Comparison of ENCODE assay signal across 23 cellular contexts in genomic region chr15:68315035-68315434, GRCh38.
"Had no signal": no experiment of that assay in that cellular context is flagged by ENCODE, and none has a peak within 500 bp of the region (broad histone marks: within the 10 kb centered on the region; RNA-seq: fewer than 3 reads in every experiment).

No MANE protein-coding gene starts in this region.

- H3K36me3 ChIP-seq: colonic mucosa, lower lobe of right lung, transverse colon had no signal

- DNase-seq: activated CD4-positive, alpha-beta memory T cell treated with anti-CD3 and anti-CD28 coated beads, Interleukin-2, amount 10 ng/mL, durations not matched to agents 7 days and 5 days; activated CD4-positive, alpha-beta T cell treated with anti-CD3 and anti-CD28 coated beads for 48 hours; activated CD4-positive, CD25-positive, alpha-beta regulatory T cell; activated CD8-positive, alpha-beta memory T cell treated with anti-CD3 and anti-CD28 coated beads, Interleukin-2, amount 10 ng/mL, durations not matched to agents 7 days and 5 days; activated gamma-delta T cell treated with Interleukin-2 at 50 U/mL for 16 hours; anterior cingulate cortex; colonic mucosa; foreskin fibroblast; lower lobe of right lung; stimulated activated CD4-positive, alpha-beta T cell treated with anti-CD3 and anti-CD28 coated beads, Interleukin-12 subunit alpha, Interleukin-12 subunit beta, amount 100 ng/mL, for 4 hours; stimulated activated CD4-positive, alpha-beta T cell treated with anti-CD3 and anti-CD28 coated beads, Interleukin-1b, Interleukin-23, amount 100 ng/mL, for 48 hours; stimulated activated naive CD8-positive, alpha-beta T cell treated with anti-CD3 and anti-CD28 coated beads, Interleukin-15, amount 100 ng/mL, for 72 hours; SW 1271; transverse colon had no signal

- H3K9me3 Mint-ChIP-seq: activated CD4-positive, alpha-beta memory T cell treated with anti-CD3 and anti-CD28 coated beads, Interleukin-2, amount 10 ng/mL, durations not matched to agents 7 days and 5 days; activated naive CD4-positive, alpha-beta T cell treated with anti-CD3 and anti-CD28 coated beads, Interleukin-2, amount 50 U/mL, for 24 hours; activated T-helper 1 cell treated with anti-CD3 and anti-CD28 coated beads, Interleukin-12 subunit alpha, Interleukin-12 subunit beta, Interleukin-2, Interleukin-4 antibody, amounts not matched to agents 30 ng/mL and 10 ng/mL and 1 ng/mL, durations not matched to agents 14 hours and 24 hours and 36 hours; central memory CD8-positive, alpha-beta T cell; naive thymus-derived CD4-positive, alpha-beta T cell; stimulated activated effector memory CD8-positive, alpha-beta T cell treated with anti-CD3 and anti-CD28 coated beads, Interleukin-12 subunit alpha, Interleukin-12 subunit beta, amount 100 ng/mL, for 72 hours; stimulated activated naive CD8-positive, alpha-beta T cell treated with anti-CD3 and anti-CD28 coated beads, Interleukin-15, amount 100 ng/mL, for 72 hours had no signal

- H3K4me3 ChIP-seq: colonic mucosa, lower lobe of right lung, transverse colon had no signal

- FAIRE-seq: endometrium, urothelium cell line had no signal

- H3K4me3 Mint-ChIP-seq: activated CD4-positive, alpha-beta memory T cell treated with anti-CD3 and anti-CD28 coated beads, Interleukin-2, amount 10 ng/mL, durations not matched to agents 7 days and 5 days; activated CD8-positive, alpha-beta memory T cell treated with anti-CD3 and anti-CD28 coated beads, Interleukin-2, amount 10 ng/mL, durations not matched to agents 7 days and 5 days; activated naive CD4-positive, alpha-beta T cell treated with anti-CD3 and anti-CD28 coated beads, Interleukin-2, amount 50 U/mL, for 24 hours; activated T-helper 1 cell treated with anti-CD3 and anti-CD28 coated beads, Interleukin-12 subunit alpha, Interleukin-12 subunit beta, Interleukin-2, Interleukin-4 antibody, amounts not matched to agents 30 ng/mL and 10 ng/mL and 1 ng/mL, durations not matched to agents 14 hours and 24 hours and 36 hours; central memory CD8-positive, alpha-beta T cell; naive thymus-derived CD4-positive, alpha-beta T cell; stimulated activated effector memory CD8-positive, alpha-beta T cell treated with anti-CD3 and anti-CD28 coated beads, Interleukin-12 subunit alpha, Interleukin-12 subunit beta, amount 100 ng/mL, for 72 hours; stimulated activated naive CD8-positive, alpha-beta T cell treated with anti-CD3 and anti-CD28 coated beads, Interleukin-15, amount 100 ng/mL, for 72 hours; T-helper 17 cell had no signal

- H3K79me2 ChIP-seq: parathyroid adenoma had no signal

- H3K4me1 Mint-ChIP-seq: activated CD4-positive, alpha-beta memory T cell treated with anti-CD3 and anti-CD28 coated beads, Interleukin-2, amount 10 ng/mL, durations not matched to agents 7 days and 5 days; activated CD8-positive, alpha-beta memory T cell treated with anti-CD3 and anti-CD28 coated beads, Interleukin-2, amount 10 ng/mL, durations not matched to agents 7 days and 5 days; activated naive CD4-positive, alpha-beta T cell treated with anti-CD3 and anti-CD28 coated beads, Interleukin-2, amount 50 U/mL, for 24 hours; central memory CD8-positive, alpha-beta T cell; stimulated activated effector memory CD8-positive, alpha-beta T cell treated with anti-CD3 and anti-CD28 coated beads, Interleukin-12 subunit alpha, Interleukin-12 subunit beta, amount 100 ng/mL, for 72 hours; stimulated activated naive CD8-positive, alpha-beta T cell treated with anti-CD3 and anti-CD28 coated beads, Interleukin-15, amount 100 ng/mL, for 72 hours had no signal

- H3K4me1 ChIP-seq: colonic mucosa, lower lobe of right lung, parathyroid adenoma, transverse colon had no signal

- H3K36me3 Mint-ChIP-seq: activated CD8-positive, alpha-beta memory T cell treated with anti-CD3 and anti-CD28 coated beads, Interleukin-2, amount 10 ng/mL, durations not matched to agents 7 days and 5 days; activated naive CD4-positive, alpha-beta T cell treated with anti-CD3 and anti-CD28 coated beads, Interleukin-2, amount 50 U/mL, for 24 hours; naive thymus-derived CD4-positive, alpha-beta T cell; stimulated activated effector memory CD8-positive, alpha-beta T cell treated with anti-CD3 and anti-CD28 coated beads, Interleukin-12 subunit alpha, Interleukin-12 subunit beta, amount 100 ng/mL, for 72 hours had no signal

- H3K9ac ChIP-seq: parathyroid adenoma had no signal

- H3K9me3 ChIP-seq: colonic mucosa, lower lobe of right lung, transverse colon had no signal

- H3K27ac ChIP-seq: colonic mucosa, lower lobe of right lung, parathyroid adenoma, transverse colon had no signal

- H3K27ac Mint-ChIP-seq: activated CD4-positive, alpha-beta memory T cell treated with anti-CD3 and anti-CD28 coated beads, Interleukin-2, amount 10 ng/mL, durations not matched to agents 7 days and 5 days; activated CD8-positive, alpha-beta memory T cell treated with anti-CD3 and anti-CD28 coated beads, Interleukin-2, amount 10 ng/mL, durations not matched to agents 7 days and 5 days; activated naive CD4-positive, alpha-beta T cell treated with anti-CD3 and anti-CD28 coated beads, Interleukin-2, amount 50 U/mL, for 24 hours; activated T-helper 1 cell treated with anti-CD3 and anti-CD28 coated beads, Interleukin-12 subunit alpha, Interleukin-12 subunit beta, Interleukin-2, Interleukin-4 antibody, amounts not matched to agents 30 ng/mL and 10 ng/mL and 1 ng/mL, durations not matched to agents 14 hours and 24 hours and 36 hours; stimulated activated effector memory CD8-positive, alpha-beta T cell treated with anti-CD3 and anti-CD28 coated beads, Interleukin-12 subunit alpha, Interleukin-12 subunit beta, amount 100 ng/mL, for 72 hours; stimulated activated naive CD8-positive, alpha-beta T cell treated with anti-CD3 and anti-CD28 coated beads, Interleukin-15, amount 100 ng/mL, for 72 hours; T-helper 17 cell had no signal

- H3K27me3 Mint-ChIP-seq: activated CD4-positive, alpha-beta memory T cell treated with anti-CD3 and anti-CD28 coated beads, Interleukin-2, amount 10 ng/mL, durations not matched to agents 7 days and 5 days; activated naive CD4-positive, alpha-beta T cell treated with anti-CD3 and anti-CD28 coated beads, Interleukin-2, amount 50 U/mL, for 24 hours; stimulated activated naive CD8-positive, alpha-beta T cell treated with anti-CD3 and anti-CD28 coated beads, Interleukin-15, amount 100 ng/mL, for 72 hours had no signal

- H2AFZ ChIP-seq: parathyroid adenoma had no signal

- H3K27me3 ChIP-seq: colonic mucosa, transverse colon had no signal
